ENCODE assay signal across 12 cellular contexts in the genomic region with DNA sequence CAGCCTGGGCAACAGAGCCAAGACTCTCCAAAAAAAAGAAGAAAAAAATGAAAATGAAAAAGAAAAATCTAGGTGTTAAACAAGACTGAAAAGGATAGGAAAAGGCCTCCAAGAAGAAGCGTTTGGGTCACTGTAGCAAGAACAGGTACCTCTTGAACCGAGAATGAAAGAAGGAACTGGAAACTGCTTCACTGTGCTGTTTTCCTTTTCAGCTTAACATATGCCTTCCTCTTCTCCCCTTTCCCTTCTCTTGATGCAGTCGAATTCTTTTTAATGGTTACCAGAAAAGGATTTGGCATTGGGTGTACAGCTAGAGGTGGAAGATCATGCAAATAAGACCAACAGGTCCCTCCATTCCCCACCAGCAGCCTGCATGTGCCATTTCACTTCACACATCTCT. TPM values are rescaled to one million over a fixed set of nuclear protein-coding genes. Genes with fewer than 3 reads are reported as not detected.
A peak's percentile ranks its signal among the peaks of the same experiment; 100 is the strongest.
DNase-seq lines count a peak whose midpoint lies in the region; ATAC-seq and TF ChIP-seq lines count a peak whose summit lies in the region.
"Had no signal": no experiment of that assay in that cellular context is flagged by ENCODE, and none has a peak within 500 bp of the region (broad histone marks: within the 10 kb centered on the region; RNA-seq: fewer than 3 reads in every experiment).

No MANE protein-coding gene starts in this region.

- peaks cover 10% of the 10 kb centered on the region for H3K9me3 Mint-ChIP-seq in glutamatergic neuron (ENCODE audit: unreplicated experiment)

- peak; percentile 54 for ATAC-seq in GM18867 (IDR thresholded peaks at IDR 0.05; ENCODE audit: unreplicated experiment)
- peak; percentile 46 for ATAC-seq in GM21723 (IDR thresholded peaks at IDR 0.05; ENCODE audit: unreplicated experiment)
- ATAC-seq in HG03280 (IDR thresholded peaks at IDR 0.05; ENCODE audit: unreplicated experiment), result peak; percentile 51

- no peaks in the 10 kb centered on the region for H3K36me3 Mint-ChIP-seq in glutamatergic neuron (ENCODE audit: unreplicated experiment)

- DNase-seq in glutamatergic neuron (no peak), dedifferentiated amniotic fluid mesenchymal stem cell (ENCODE audit: extremely low spot score) (no peak), NCI-H2081 treated with DMSO at 0.1 percent for 48 hours (lab: John Stamatoyannopoulos, UW) (no peak), cortex of kidney (lab: John Stamatoyannopoulos, UW) (no peak)
- no peak for DNase-seq in central memory CD4-positive, alpha-beta T cell
- DNase-seq: foreskin melanocyte, NCI-H187, PC-9, upper lobe of left lung had no signal

- no peaks in the 10 kb centered on the region for H3K27me3 Mint-ChIP-seq in glutamatergic neuron (ENCODE audit: unreplicated experiment)

- H3K4me3 Mint-ChIP-seq in glutamatergic neuron (ENCODE audit: unreplicated experiment), result peak overlapping the region; percentile 26

- peaks cover 49% of the 10 kb centered on the region for H3K4me1 Mint-ChIP-seq in glutamatergic neuron (ENCODE audit: low read depth, unreplicated experiment)

- H3K27ac Mint-ChIP-seq in glutamatergic neuron (ENCODE audit: unreplicated experiment), result peak overlapping the region; percentile 95

- no peak for TF ChIP-seq CTCF in glutamatergic neuron (IDR thresholded peaks at IDR 0.05; ENCODE audit: partially characterized antibody, unreplicated experiment)

RNA-seq across cellular contexts. Expression of a gene that starts 28.1 kb away (rescaled TPM):
- total RNA-seq in glutamatergic neuron (ENCODE audit: unreplicated experiment), result 60.0 TPM
